Comparison of ENCODE assay signal across 16 cellular contexts in the genomic region with DNA sequence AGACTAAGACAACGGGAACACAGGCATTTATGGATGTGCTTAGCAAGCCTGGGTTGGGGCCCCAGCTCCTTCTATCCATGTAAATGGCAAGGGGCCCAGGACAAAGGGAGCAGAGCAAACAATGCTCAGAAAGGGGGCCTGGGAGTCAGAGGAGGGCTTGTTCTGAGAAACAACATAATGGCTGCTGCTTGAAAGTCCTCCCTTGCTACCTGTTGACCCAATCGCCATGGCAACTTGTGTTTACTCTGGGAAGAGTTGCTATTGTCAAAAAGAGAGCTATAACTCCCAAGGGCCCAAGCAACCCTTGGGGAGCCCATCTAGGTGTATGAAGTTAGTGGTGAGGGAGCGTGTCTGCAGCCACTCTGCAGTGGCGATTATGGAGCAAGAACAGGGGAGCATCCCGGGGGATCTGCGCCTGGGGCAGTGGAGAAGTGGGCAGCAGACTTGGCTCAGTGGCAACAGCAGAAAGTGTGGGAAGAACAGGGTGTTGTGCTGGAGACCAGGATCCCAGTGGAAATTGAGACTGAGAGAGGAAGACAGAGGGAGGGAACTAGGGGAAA.
"Had no signal": no experiment of that assay in that cellular context is flagged by ENCODE, and none has a peak within 500 bp of the region (broad histone marks: within the 10 kb centered on the region; RNA-seq: fewer than 3 reads in every experiment).

No MANE protein-coding gene starts in this region.

- H3K9me3 Mint-ChIP-seq: activated naive CD4-positive, alpha-beta T cell treated with anti-CD3 and anti-CD28 coated beads, Interleukin-2, amount 10 ng/mL, durations not matched to agents 7 days and 5 days; stimulated activated effector memory CD8-positive, alpha-beta T cell treated with anti-CD3 and anti-CD28 coated beads, Interleukin-12 subunit alpha, Interleukin-12 subunit beta, amount 100 ng/mL, for 72 hours had no signal

- H3K9me3 ChIP-seq: adrenal gland, colonic mucosa, lower lobe of right lung, prostate gland, right lobe of liver, vagina had no signal

- H3K36me3 Mint-ChIP-seq: activated naive CD4-positive, alpha-beta T cell treated with anti-CD3 and anti-CD28 coated beads, Interleukin-2, amount 10 ng/mL, durations not matched to agents 7 days and 5 days; naive B cell; stimulated activated effector memory CD8-positive, alpha-beta T cell treated with anti-CD3 and anti-CD28 coated beads, Interleukin-12 subunit alpha, Interleukin-12 subunit beta, amount 100 ng/mL, for 72 hours had no signal

- H3K36me3 ChIP-seq: adrenal gland, colonic mucosa, gastroesophageal sphincter, lower lobe of right lung, prostate gland, right lobe of liver, tibial artery, vagina had no signal

- H3K4me1 ChIP-seq: adrenal gland, colonic mucosa, gastroesophageal sphincter, lower lobe of right lung, prostate gland, right lobe of liver, tibial artery, vagina had no signal

- DNase-seq: activated CD4-positive, alpha-beta T cell treated with anti-CD3 and anti-CD28 coated beads for 4 hours; activated CD8-positive, alpha-beta T cell treated with anti-CD3 and anti-CD28 coated beads, Interleukin-2, amount 10 ng/mL, durations not matched to agents 7 days and 5 days; activated naive CD4-positive, alpha-beta T cell treated with anti-CD3 and anti-CD28 coated beads, Interleukin-2, amount 10 ng/mL, durations not matched to agents 7 days and 5 days; colonic mucosa; effector CD8-positive, alpha-beta T cell; lower lobe of right lung; naive B cell; occipital lobe; right lobe of liver; tibial artery had no signal

- ATAC-seq: activated CD8-positive, alpha-beta T cell treated with anti-CD3 and anti-CD28 coated beads, Interleukin-2, amount 10 ng/mL, durations not matched to agents 7 days and 5 days; gastroesophageal sphincter; lower lobe of right lung; right lobe of liver; stimulated activated effector memory CD8-positive, alpha-beta T cell treated with anti-CD3 and anti-CD28 coated beads, Interleukin-12 subunit alpha, Interleukin-12 subunit beta, amount 100 ng/mL, for 72 hours had no signal

- H3K4me3 Mint-ChIP-seq: activated CD8-positive, alpha-beta T cell treated with anti-CD3 and anti-CD28 coated beads, Interleukin-2, amount 10 ng/mL, durations not matched to agents 7 days and 5 days; activated naive CD4-positive, alpha-beta T cell treated with anti-CD3 and anti-CD28 coated beads, Interleukin-2, amount 10 ng/mL, durations not matched to agents 7 days and 5 days; naive B cell; stimulated activated effector memory CD8-positive, alpha-beta T cell treated with anti-CD3 and anti-CD28 coated beads, Interleukin-12 subunit alpha, Interleukin-12 subunit beta, amount 100 ng/mL, for 72 hours had no signal

- H3K27ac Mint-ChIP-seq: activated CD8-positive, alpha-beta T cell treated with anti-CD3 and anti-CD28 coated beads, Interleukin-2, amount 10 ng/mL, durations not matched to agents 7 days and 5 days; activated naive CD4-positive, alpha-beta T cell treated with anti-CD3 and anti-CD28 coated beads, Interleukin-2, amount 10 ng/mL, durations not matched to agents 7 days and 5 days; activated T-helper 2 cell treated with anti-CD3 and anti-CD28 coated beads, Interferon-gamma antibody, Interleukin-2, Interleukin-4, amounts not matched to agents 10 μg/mL and 5 μg/mL and 100 μg/mL, durations not matched to agents 14 hours and 24 hours and 36 hours; stimulated activated effector memory CD8-positive, alpha-beta T cell treated with anti-CD3 and anti-CD28 coated beads, Interleukin-12 subunit alpha, Interleukin-12 subunit beta, amount 100 ng/mL, for 72 hours had no signal

- H3K4me3 ChIP-seq: adrenal gland, colonic mucosa, gastroesophageal sphincter, lower lobe of right lung, prostate gland, right lobe of liver, tibial artery, vagina had no signal

- H3K27ac ChIP-seq: adrenal gland, colonic mucosa, gastroesophageal sphincter, lower lobe of right lung, prostate gland, right lobe of liver, tibial artery, vagina had no signal

- H3K4me1 Mint-ChIP-seq: activated naive CD4-positive, alpha-beta T cell treated with anti-CD3 and anti-CD28 coated beads, Interleukin-2, amount 10 ng/mL, durations not matched to agents 7 days and 5 days; naive B cell; stimulated activated effector memory CD8-positive, alpha-beta T cell treated with anti-CD3 and anti-CD28 coated beads, Interleukin-12 subunit alpha, Interleukin-12 subunit beta, amount 100 ng/mL, for 72 hours had no signal

- H3K27me3 ChIP-seq: colonic mucosa, right lobe of liver, vagina had no signal
